ENCODE assay signal across 1 cellular context in the genomic region with DNA sequence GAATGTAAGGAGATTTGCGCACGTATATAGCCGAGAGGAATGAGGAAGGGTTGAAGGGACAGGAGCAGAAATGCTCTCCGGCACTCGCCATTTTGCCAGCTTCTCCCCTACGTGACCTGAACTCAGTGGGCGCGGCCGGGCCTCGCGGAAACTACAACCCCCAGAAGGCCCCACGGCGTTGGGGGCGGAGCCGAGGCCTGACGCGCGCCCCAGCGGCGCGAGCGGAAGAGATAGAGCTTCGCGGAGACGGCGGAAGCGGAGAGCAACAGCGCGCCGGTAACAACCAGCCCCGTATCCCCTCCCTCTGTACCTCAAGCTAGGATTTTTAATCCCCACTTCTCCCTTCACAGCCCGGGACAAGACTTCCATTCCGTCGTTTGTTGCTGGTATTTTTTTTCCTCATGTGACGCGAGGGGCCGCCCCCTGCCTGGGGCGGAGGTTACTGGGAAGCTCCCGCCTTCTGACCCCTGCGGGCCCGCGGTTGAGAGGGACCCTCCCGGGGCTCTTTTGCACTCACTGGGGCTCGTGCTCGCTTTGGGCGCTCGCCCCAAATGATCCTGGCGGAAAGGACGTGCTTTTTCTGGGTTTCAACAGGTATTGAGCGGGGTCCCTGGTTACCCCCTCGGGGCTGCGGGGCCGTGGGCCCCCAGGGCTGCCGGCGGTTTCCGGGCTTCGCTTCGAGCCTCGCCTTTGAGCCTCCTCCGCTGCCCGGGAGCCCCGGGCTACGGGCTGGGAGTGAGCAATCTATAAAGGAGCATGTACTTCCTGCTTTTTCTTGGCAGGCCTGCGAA.
A peak's percentile ranks its signal among the peaks of the same experiment; 100 is the strongest.
TF ChIP-seq lines count a peak whose summit lies in the region.

Gene R3HCC1L, plus strand, starts transcription at position 227 of the 791 bp plus-strand sequence. CDS start 73,458 bp downstream, outside the sequence.

TF ChIP-seq in K562, 482 proteins besides CTCF, POLR2A, EP300 and RAD21 (continued from another document):
- TF ChIP-seq BDP1 (IDR thresholded peaks at IDR 0.05; ENCODE audit: insufficient read depth, insufficient read length) (no peak), RBM17 (IDR thresholded peaks at IDR 0.05; ENCODE audit: borderline replicate concordance, low read depth, low read length) (no peak), ZNF696 (CRISPR knock-in tag; conservative IDR thresholded peaks at IDR 0.05) (no peak), CC2D1A (IDR thresholded peaks at IDR 0.05) (no peak), MBD2 (IDR thresholded peaks at IDR 0.05; ENCODE audit: borderline replicate concordance, low read depth) (peak; percentile 61; the same call in 1 of the 2 replicates), ILF3 (IDR thresholded peaks at IDR 0.05; ENCODE audit: borderline replicate concordance) (no peak), KDM1A (IDR thresholded peaks at IDR 0.05) (no peak), NCOA6 (IDR thresholded peaks at IDR 0.05) (no peak), ZNF583 (CRISPR knock-in tag; IDR thresholded peaks at IDR 0.05) (no peak), GTF2A2 (tag; IDR thresholded peaks at IDR 0.05) (no peak), ZNF384 (IDR thresholded peaks at IDR 0.05; ENCODE audit: low read depth, low read length) (0 out of 2 replicates have a peak, but pooled peaks have one; percentile 22), ZNF518B (CRISPR knock-in tag; IDR thresholded peaks at IDR 0.05) (no peak), DIDO1 (tag; IDR thresholded peaks at IDR 0.05; ENCODE audit: low read depth) (no peak), PRDM10 (IDR thresholded peaks at IDR 0.05; ENCODE audit: partially characterized antibody) (peak; percentile 97), HNRNPUL1 (IDR thresholded peaks at IDR 0.05; ENCODE audit: low read length) (no peak)
- TF ChIP-seq, protein P1, sequence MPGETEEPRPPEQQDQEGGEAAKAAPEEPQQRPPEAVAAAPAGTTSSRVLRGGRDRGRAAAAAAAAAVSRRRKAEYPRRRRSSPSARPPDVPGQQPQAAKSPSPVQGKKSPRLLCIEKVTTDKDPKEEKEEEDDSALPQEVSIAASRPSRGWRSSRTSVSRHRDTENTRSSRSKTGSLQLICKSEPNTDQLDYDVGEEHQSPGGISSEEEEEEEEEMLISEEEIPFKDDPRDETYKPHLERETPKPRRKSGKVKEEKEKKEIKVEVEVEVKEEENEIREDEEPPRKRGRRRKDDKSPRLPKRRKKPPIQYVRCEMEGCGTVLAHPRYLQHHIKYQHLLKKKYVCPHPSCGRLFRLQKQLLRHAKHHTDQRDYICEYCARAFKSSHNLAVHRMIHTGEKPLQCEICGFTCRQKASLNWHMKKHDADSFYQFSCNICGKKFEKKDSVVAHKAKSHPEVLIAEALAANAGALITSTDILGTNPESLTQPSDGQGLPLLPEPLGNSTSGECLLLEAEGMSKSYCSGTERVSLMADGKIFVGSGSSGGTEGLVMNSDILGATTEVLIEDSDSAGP (CRISPR knock-in tag; IDR thresholded peaks at IDR 0.05) = no peak
- TF ChIP-seq, protein P2, sequence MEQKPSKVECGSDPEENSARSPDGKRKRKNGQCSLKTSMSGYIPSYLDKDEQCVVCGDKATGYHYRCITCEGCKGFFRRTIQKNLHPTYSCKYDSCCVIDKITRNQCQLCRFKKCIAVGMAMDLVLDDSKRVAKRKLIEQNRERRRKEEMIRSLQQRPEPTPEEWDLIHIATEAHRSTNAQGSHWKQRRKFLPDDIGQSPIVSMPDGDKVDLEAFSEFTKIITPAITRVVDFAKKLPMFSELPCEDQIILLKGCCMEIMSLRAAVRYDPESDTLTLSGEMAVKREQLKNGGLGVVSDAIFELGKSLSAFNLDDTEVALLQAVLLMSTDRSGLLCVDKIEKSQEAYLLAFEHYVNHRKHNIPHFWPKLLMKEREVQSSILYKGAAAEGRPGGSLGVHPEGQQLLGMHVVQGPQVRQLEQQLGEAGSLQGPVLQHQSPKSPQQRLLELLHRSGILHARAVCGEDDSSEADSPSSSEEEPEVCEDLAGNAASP (IDR thresholded peaks at IDR 0.05) = no peak
- TF ChIP-seq, protein P3, sequence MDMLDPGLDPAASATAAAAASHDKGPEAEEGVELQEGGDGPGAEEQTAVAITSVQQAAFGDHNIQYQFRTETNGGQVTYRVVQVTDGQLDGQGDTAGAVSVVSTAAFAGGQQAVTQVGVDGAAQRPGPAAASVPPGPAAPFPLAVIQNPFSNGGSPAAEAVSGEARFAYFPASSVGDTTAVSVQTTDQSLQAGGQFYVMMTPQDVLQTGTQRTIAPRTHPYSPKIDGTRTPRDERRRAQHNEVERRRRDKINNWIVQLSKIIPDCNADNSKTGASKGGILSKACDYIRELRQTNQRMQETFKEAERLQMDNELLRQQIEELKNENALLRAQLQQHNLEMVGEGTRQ (CRISPR knock-in tag; IDR thresholded peaks at IDR 0.05) = no peak
- TF ChIP-seq, protein P4, sequence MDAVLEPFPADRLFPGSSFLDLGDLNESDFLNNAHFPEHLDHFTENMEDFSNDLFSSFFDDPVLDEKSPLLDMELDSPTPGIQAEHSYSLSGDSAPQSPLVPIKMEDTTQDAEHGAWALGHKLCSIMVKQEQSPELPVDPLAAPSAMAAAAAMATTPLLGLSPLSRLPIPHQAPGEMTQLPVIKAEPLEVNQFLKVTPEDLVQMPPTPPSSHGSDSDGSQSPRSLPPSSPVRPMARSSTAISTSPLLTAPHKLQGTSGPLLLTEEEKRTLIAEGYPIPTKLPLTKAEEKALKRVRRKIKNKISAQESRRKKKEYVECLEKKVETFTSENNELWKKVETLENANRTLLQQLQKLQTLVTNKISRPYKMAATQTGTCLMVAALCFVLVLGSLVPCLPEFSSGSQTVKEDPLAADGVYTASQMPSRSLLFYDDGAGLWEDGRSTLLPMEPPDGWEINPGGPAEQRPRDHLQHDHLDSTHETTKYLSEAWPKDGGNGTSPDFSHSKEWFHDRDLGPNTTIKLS (IDR thresholded peaks at IDR 0.05; ENCODE audit: borderline replicate concordance, low read depth) = peak; percentile 72; the same call in 1 of the 2 replicates
- TF ChIP-seq, protein P5, sequence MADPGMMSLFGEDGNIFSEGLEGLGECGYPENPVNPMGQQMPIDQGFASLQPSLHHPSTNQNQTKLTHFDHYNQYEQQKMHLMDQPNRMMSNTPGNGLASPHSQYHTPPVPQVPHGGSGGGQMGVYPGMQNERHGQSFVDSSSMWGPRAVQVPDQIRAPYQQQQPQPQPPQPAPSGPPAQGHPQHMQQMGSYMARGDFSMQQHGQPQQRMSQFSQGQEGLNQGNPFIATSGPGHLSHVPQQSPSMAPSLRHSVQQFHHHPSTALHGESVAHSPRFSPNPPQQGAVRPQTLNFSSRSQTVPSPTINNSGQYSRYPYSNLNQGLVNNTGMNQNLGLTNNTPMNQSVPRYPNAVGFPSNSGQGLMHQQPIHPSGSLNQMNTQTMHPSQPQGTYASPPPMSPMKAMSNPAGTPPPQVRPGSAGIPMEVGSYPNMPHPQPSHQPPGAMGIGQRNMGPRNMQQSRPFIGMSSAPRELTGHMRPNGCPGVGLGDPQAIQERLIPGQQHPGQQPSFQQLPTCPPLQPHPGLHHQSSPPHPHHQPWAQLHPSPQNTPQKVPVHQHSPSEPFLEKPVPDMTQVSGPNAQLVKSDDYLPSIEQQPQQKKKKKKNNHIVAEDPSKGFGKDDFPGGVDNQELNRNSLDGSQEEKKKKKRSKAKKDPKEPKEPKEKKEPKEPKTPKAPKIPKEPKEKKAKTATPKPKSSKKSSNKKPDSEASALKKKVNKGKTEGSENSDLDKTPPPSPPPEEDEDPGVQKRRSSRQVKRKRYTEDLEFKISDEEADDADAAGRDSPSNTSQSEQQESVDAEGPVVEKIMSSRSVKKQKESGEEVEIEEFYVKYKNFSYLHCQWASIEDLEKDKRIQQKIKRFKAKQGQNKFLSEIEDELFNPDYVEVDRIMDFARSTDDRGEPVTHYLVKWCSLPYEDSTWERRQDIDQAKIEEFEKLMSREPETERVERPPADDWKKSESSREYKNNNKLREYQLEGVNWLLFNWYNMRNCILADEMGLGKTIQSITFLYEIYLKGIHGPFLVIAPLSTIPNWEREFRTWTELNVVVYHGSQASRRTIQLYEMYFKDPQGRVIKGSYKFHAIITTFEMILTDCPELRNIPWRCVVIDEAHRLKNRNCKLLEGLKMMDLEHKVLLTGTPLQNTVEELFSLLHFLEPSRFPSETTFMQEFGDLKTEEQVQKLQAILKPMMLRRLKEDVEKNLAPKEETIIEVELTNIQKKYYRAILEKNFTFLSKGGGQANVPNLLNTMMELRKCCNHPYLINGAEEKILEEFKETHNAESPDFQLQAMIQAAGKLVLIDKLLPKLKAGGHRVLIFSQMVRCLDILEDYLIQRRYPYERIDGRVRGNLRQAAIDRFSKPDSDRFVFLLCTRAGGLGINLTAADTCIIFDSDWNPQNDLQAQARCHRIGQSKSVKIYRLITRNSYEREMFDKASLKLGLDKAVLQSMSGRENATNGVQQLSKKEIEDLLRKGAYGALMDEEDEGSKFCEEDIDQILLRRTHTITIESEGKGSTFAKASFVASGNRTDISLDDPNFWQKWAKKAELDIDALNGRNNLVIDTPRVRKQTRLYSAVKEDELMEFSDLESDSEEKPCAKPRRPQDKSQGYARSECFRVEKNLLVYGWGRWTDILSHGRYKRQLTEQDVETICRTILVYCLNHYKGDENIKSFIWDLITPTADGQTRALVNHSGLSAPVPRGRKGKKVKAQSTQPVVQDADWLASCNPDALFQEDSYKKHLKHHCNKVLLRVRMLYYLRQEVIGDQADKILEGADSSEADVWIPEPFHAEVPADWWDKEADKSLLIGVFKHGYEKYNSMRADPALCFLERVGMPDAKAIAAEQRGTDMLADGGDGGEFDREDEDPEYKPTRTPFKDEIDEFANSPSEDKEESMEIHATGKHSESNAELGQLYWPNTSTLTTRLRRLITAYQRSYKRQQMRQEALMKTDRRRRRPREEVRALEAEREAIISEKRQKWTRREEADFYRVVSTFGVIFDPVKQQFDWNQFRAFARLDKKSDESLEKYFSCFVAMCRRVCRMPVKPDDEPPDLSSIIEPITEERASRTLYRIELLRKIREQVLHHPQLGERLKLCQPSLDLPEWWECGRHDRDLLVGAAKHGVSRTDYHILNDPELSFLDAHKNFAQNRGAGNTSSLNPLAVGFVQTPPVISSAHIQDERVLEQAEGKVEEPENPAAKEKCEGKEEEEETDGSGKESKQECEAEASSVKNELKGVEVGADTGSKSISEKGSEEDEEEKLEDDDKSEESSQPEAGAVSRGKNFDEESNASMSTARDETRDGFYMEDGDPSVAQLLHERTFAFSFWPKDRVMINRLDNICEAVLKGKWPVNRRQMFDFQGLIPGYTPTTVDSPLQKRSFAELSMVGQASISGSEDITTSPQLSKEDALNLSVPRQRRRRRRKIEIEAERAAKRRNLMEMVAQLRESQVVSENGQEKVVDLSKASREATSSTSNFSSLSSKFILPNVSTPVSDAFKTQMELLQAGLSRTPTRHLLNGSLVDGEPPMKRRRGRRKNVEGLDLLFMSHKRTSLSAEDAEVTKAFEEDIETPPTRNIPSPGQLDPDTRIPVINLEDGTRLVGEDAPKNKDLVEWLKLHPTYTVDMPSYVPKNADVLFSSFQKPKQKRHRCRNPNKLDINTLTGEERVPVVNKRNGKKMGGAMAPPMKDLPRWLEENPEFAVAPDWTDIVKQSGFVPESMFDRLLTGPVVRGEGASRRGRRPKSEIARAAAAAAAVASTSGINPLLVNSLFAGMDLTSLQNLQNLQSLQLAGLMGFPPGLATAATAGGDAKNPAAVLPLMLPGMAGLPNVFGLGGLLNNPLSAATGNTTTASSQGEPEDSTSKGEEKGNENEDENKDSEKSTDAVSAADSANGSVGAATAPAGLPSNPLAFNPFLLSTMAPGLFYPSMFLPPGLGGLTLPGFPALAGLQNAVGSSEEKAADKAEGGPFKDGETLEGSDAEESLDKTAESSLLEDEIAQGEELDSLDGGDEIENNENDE (IDR thresholded peaks at IDR 0.05; ENCODE audit: low read depth, low read length) = no peak
